In genomic region chr2:164898475-164898874, GRCh38 we compare ENCODE assay signal across 10 cellular contexts. TPM values are rescaled to one million over a fixed set of nuclear protein-coding genes. Genes with fewer than 3 reads are reported as not detected.
A peak's percentile ranks its signal among the peaks of the same experiment; 100 is the strongest.
DNase-seq lines count a peak whose midpoint lies in the region; ATAC-seq, FAIRE-seq and TF ChIP-seq lines count a peak whose summit lies in the region.
"Had no signal": no experiment of that assay in that cellular context is flagged by ENCODE, and none has a peak within 500 bp of the region (broad histone marks: within the 10 kb centered on the region; RNA-seq: fewer than 3 reads in every experiment).

No MANE protein-coding gene starts in this region.

- peak overlapping the region; percentile 79 for H3K27ac ChIP-seq in epithelial cell of prostate
- no peak overlapping the region for H3K27ac ChIP-seq in naive thymus-derived CD4-positive, alpha-beta T cell (ENCODE audit: low read depth, low read length)

- no peaks in the 10 kb centered on the region for H3K36me3 ChIP-seq in naive thymus-derived CD4-positive, alpha-beta T cell (ENCODE audit: control insufficient read depth in 2 of 3, insufficient read depth in 3 of 3, low read length in 3 of 3)

- DNase-seq in D721Med (ENCODE audit: insufficient read length, low spot score) (no peak), RPMI7951 (ENCODE audit: low read depth) (peak; percentile 66), epithelial cell of prostate (ENCODE audit: low read depth, low spot score) (no peak), germinal center (ENCODE audit: low spot score) (no peak), NCI-H1930 (lab: John Stamatoyannopoulos, UW) (no peak)
- DNase-seq in naive thymus-derived CD4-positive, alpha-beta T cell: no peak
- no peak for DNase-seq in stimulated activated naive CD8-positive, alpha-beta T cell treated with anti-CD3 and anti-CD28 coated beads, Interleukin-15, amount 100 ng/mL, for 72 hours
- DNase-seq: NCI-H1417 treated with DMSO at 0.1 percent for 48 hours, T-helper 17 cell had no signal

- POLR2A ChIA-PET in naive thymus-derived CD4-positive, alpha-beta T cell (lab: Charles Lee): no interaction called here

- no peaks in the 10 kb centered on the region for H3K36me3 Mint-ChIP-seq in naive thymus-derived CD4-positive, alpha-beta T cell

- CTCF ChIA-PET in naive thymus-derived CD4-positive, alpha-beta T cell (lab: Charles Lee): no interaction called here

- peaks cover 0 to 9% (median 0%) of the 10 kb centered on the region in 7 donors for H3K4me1 Mint-ChIP-seq in naive thymus-derived CD4-positive, alpha-beta T cell
- peaks cover 5% of the 10 kb centered on the region for H3K4me1 Mint-ChIP-seq in stimulated activated naive CD8-positive, alpha-beta T cell treated with anti-CD3 and anti-CD28 coated beads, Interleukin-15, amount 100 ng/mL, for 72 hours
- H3K4me1 Mint-ChIP-seq: T-helper 17 cell had no signal

- no peak overlapping the region for H3K4me3 ChIP-seq in naive thymus-derived CD4-positive, alpha-beta T cell (ENCODE audit: low read length)

- no peak overlapping the region for H3K4me3 Mint-ChIP-seq in naive thymus-derived CD4-positive, alpha-beta T cell
- no peak overlapping the region for H3K4me3 Mint-ChIP-seq in stimulated activated naive CD8-positive, alpha-beta T cell treated with anti-CD3 and anti-CD28 coated beads, Interleukin-15, amount 100 ng/mL, for 72 hours
- H3K4me3 Mint-ChIP-seq: T-helper 17 cell had no signal

- peak; percentile 76 for FAIRE-seq in D721Med (lab: Jason Lieb, UNC)

- H3K4me1 ChIP-seq in naive thymus-derived CD4-positive, alpha-beta T cell (ENCODE audit: control insufficient read depth in 2 of 2, insufficient read depth in 2 of 2, low read length in 2 of 2): no peaks in the 10 kb centered on the region

- no peaks in the 10 kb centered on the region for H3K27me3 ChIP-seq in naive thymus-derived CD4-positive, alpha-beta T cell (ENCODE audit: control insufficient read depth in 2 of 2, insufficient read depth in 2 of 2, low read length in 2 of 2)

- TF ChIP-seq CTCF in D721Med (IDR thresholded peaks at IDR 0.05; ENCODE audit: insufficient read depth, missing control alignments): no peak

- intact Hi-C loops in naive thymus-derived CD4-positive, alpha-beta T cell (cut with micrococcal nuclease): no loop called here

- H3K9me3 Mint-ChIP-seq in naive thymus-derived CD4-positive, alpha-beta T cell: peaks cover 0 to 16% (median 4%) of the 10 kb centered on the region in 11 donors
- peaks cover 0 to 9% of the 10 kb centered on the region in 2 donors for H3K9me3 Mint-ChIP-seq in stimulated activated naive CD8-positive, alpha-beta T cell treated with anti-CD3 and anti-CD28 coated beads, Interleukin-15, amount 100 ng/mL, for 72 hours

- H3K9me3 ChIP-seq in naive thymus-derived CD4-positive, alpha-beta T cell (ENCODE audit: control insufficient read depth in 2 of 3, low read length in 3 of 3): no peaks in the 10 kb centered on the region

- no peak overlapping the region for H3K27ac Mint-ChIP-seq in naive thymus-derived CD4-positive, alpha-beta T cell
- H3K27ac Mint-ChIP-seq in stimulated activated naive CD8-positive, alpha-beta T cell treated with anti-CD3 and anti-CD28 coated beads, Interleukin-15, amount 100 ng/mL, for 72 hours: no peak overlapping the region
- H3K27ac Mint-ChIP-seq: T-helper 17 cell had no signal

- peaks cover 0 to 23% (median 0%) of the 10 kb centered on the region in 5 donors for H3K27me3 Mint-ChIP-seq in naive thymus-derived CD4-positive, alpha-beta T cell
- peaks cover 6% of the 10 kb centered on the region for H3K27me3 Mint-ChIP-seq in stimulated activated naive CD8-positive, alpha-beta T cell treated with anti-CD3 and anti-CD28 coated beads, Interleukin-15, amount 100 ng/mL, for 72 hours
- H3K27me3 Mint-ChIP-seq: T-helper 17 cell had no signal

- peak; percentile 71 for ATAC-seq in naive thymus-derived CD4-positive, alpha-beta T cell
- no peak for ATAC-seq in stimulated activated naive CD8-positive, alpha-beta T cell treated with anti-CD3 and anti-CD28 coated beads, Interleukin-15, amount 100 ng/mL, for 72 hours
- ATAC-seq in HG03521 (IDR thresholded peaks at IDR 0.05; ENCODE audit: unreplicated experiment): no peak
- ATAC-seq: T-helper 17 cell had no signal

RNA-seq across cellular contexts. Expression of gene SLC38A11, which starts 56.9 kb away (rescaled TPM):
- total RNA-seq in RPMI7951 (2014; rRNA removed; shearing (Covaris generic)): not detected in 2 replicates
- under 1 TPM in 1 of 5 experiments, not detected in 4; 0.49 TPM for total RNA-seq in naive thymus-derived CD4-positive, alpha-beta T cell
- polyA plus RNA-seq in naive thymus-derived CD4-positive, alpha-beta T cell: not detected

RNA-seq across cellular contexts. Expression of gene COBLL1, which starts 56.9 kb away (rescaled TPM):
- 0.39 and 0.96 TPM in 2 replicates for total RNA-seq in RPMI7951 (2014; rRNA removed; shearing (Covaris generic))
- 1 to 10 TPM in 2 of 5 experiments, under 1 TPM in 2, not detected in 1; 0.27 to 8.0 (median 1.7) TPM for total RNA-seq in naive thymus-derived CD4-positive, alpha-beta T cell
- under 1 TPM in 1 of 2 donors, not detected in 1; 0.22 TPM for polyA plus RNA-seq in naive thymus-derived CD4-positive, alpha-beta T cell
